ENCODE assay signal across 8 cellular contexts in genomic region chr12:92143280-92143679, GRCh38. TPM values are rescaled to one million over a fixed set of nuclear protein-coding genes. Genes with fewer than 3 reads are reported as not detected.
DNase-seq lines count a peak whose midpoint lies in the region; ATAC-seq and TF ChIP-seq lines count a peak whose summit lies in the region.

No MANE protein-coding gene starts in this region.

- peak overlapping the region; percentile 99 for H3K4me3 Mint-ChIP-seq in activated CD4-positive, alpha-beta T cell treated with anti-CD3 and anti-CD28 coated beads, Interleukin-2, amount 10 ng/mL, durations not matched to agents 7 days and 5 days
- peak overlapping the region; percentile 88 for H3K4me3 Mint-ChIP-seq in activated naive CD8-positive, alpha-beta T cell treated with anti-CD3 and anti-CD28 coated beads, Interleukin-2, amount 10 ng/mL, durations not matched to agents 7 days and 5 days

- H3K27ac Mint-ChIP-seq in activated CD4-positive, alpha-beta T cell treated with anti-CD3 and anti-CD28 coated beads, Interleukin-2, amount 10 ng/mL, durations not matched to agents 7 days and 5 days, result peak overlapping the region; percentile 99
- peak overlapping the region; percentile 99 for H3K27ac Mint-ChIP-seq in activated naive CD8-positive, alpha-beta T cell treated with anti-CD3 and anti-CD28 coated beads, Interleukin-2, amount 10 ng/mL, durations not matched to agents 7 days and 5 days

- no peak for DNase-seq in activated CD4-positive, alpha-beta T cell treated with anti-CD3 and anti-CD28 coated beads, Interleukin-2, amount 10 ng/mL, durations not matched to agents 7 days and 5 days
- no peak for DNase-seq in activated CD4-positive, alpha-beta T cell treated with anti-CD3 and anti-CD28 coated beads for 48 hours
- no peak for DNase-seq in activated naive CD8-positive, alpha-beta T cell treated with anti-CD3 and anti-CD28 coated beads, Interleukin-2, amount 10 ng/mL, durations not matched to agents 7 days and 5 days
- DNase-seq in left kidney (ENCODE audit: low read depth, low spot score) (peak; percentile 7), testis (no peak), G401 (ENCODE audit: low spot score) (no peak), NOMO-1 treated with DMSO at 0.1 percent for 48 hours (lab: John Stamatoyannopoulos, UW; ENCODE audit: unreplicated experiment) (no peak)

- H3K27me3 ChIP-seq in testis, result no peaks in the 10 kb centered on the region

- H3K27me3 Mint-ChIP-seq in activated CD4-positive, alpha-beta T cell treated with anti-CD3 and anti-CD28 coated beads, Interleukin-2, amount 10 ng/mL, durations not matched to agents 7 days and 5 days, result no peaks in the 10 kb centered on the region
- H3K27me3 Mint-ChIP-seq in activated naive CD8-positive, alpha-beta T cell treated with anti-CD3 and anti-CD28 coated beads, Interleukin-2, amount 10 ng/mL, durations not matched to agents 7 days and 5 days, result no peaks in the 10 kb centered on the region

- no peak for TF ChIP-seq POLR2A in testis (IDR thresholded peaks at IDR 0.05)

- H3K9me3 ChIP-seq in testis, result no peaks in the 10 kb centered on the region

- peaks cover 78% of the 10 kb centered on the region for H3K36me3 Mint-ChIP-seq in activated CD4-positive, alpha-beta T cell treated with anti-CD3 and anti-CD28 coated beads, Interleukin-2, amount 10 ng/mL, durations not matched to agents 7 days and 5 days (ENCODE audit: low read depth)
- peaks cover 70% of the 10 kb centered on the region for H3K36me3 Mint-ChIP-seq in activated naive CD8-positive, alpha-beta T cell treated with anti-CD3 and anti-CD28 coated beads, Interleukin-2, amount 10 ng/mL, durations not matched to agents 7 days and 5 days

- in situ Hi-C loops in G401 (cut with HindIII; ENCODE audit: low sequenced_read_pairs), result no loop called here

- H3K9me3 Mint-ChIP-seq in activated CD4-positive, alpha-beta T cell treated with anti-CD3 and anti-CD28 coated beads, Interleukin-2, amount 10 ng/mL, durations not matched to agents 7 days and 5 days, result no peaks in the 10 kb centered on the region
- H3K9me3 Mint-ChIP-seq in activated naive CD8-positive, alpha-beta T cell treated with anti-CD3 and anti-CD28 coated beads, Interleukin-2, amount 10 ng/mL, durations not matched to agents 7 days and 5 days, result no peaks in the 10 kb centered on the region

- POLR2A ChIA-PET in activated CD4-positive, alpha-beta T cell treated with anti-CD3 and anti-CD28 coated beads, Interleukin-2, amount 10 ng/mL, durations not matched to agents 7 days and 5 days (lab: Charles Lee), result interaction anchor here (0.8 to 2.9 kb wide), 3 partner anchors 11 to 259 kb away, joined by 3 to 38 read pairs (median 3); no protein-coding TSS in a partner anchor
- POLR2A ChIA-PET in activated naive CD8-positive, alpha-beta T cell treated with anti-CD3 and anti-CD28 coated beads, Interleukin-2, amount 10 ng/mL, durations not matched to agents 7 days and 5 days (lab: Charles Lee), result interaction anchor here (0.8 to 7.1 kb wide), 18 partner anchors 9 to 762 kb away, joined by 3 to 311 read pairs (median 30); no protein-coding TSS in a partner anchor

- 10 to 11% methylated on average over 2 of the region's 2 CpGs for WGBS in testis, 2 donors

- H3K27ac ChIP-seq in testis, result peak overlapping the region; percentile 100

- intact Hi-C loops in testis (cut with DNase I; ENCODE audit: low total_unique reads), result loop anchor here (10.0 kb wide), 1 partner anchor 758 kb away; no protein-coding TSS in a partner anchor

- CTCF ChIA-PET in activated CD4-positive, alpha-beta T cell treated with anti-CD3 and anti-CD28 coated beads, Interleukin-2, amount 10 ng/mL, durations not matched to agents 7 days and 5 days (lab: Charles Lee), result interaction anchor here (0.6 to 3.7 kb wide), 18 partner anchors 10 to 449 kb away, joined by 3 to 27 read pairs (median 4); no protein-coding TSS in a partner anchor

- H3K4me1 ChIP-seq in testis, result peaks cover 6% of the 10 kb centered on the region

- H3K4me3 ChIP-seq in testis, result peak overlapping the region; percentile 92 to 99

- no peak for ATAC-seq in activated naive CD8-positive, alpha-beta T cell treated with anti-CD3 and anti-CD28 coated beads, Interleukin-2, amount 10 ng/mL, durations not matched to agents 7 days and 5 days (ENCODE audit: low read depth)
- ATAC-seq in HG03520 (IDR thresholded peaks at IDR 0.05; ENCODE audit: unreplicated experiment), result no peak

- TF ChIP-seq CTCF in testis (IDR thresholded peaks at IDR 0.05), result no peak

- H3K4me1 Mint-ChIP-seq in activated CD4-positive, alpha-beta T cell treated with anti-CD3 and anti-CD28 coated beads, Interleukin-2, amount 10 ng/mL, durations not matched to agents 7 days and 5 days, result peaks cover 30% of the 10 kb centered on the region
- H3K4me1 Mint-ChIP-seq in activated naive CD8-positive, alpha-beta T cell treated with anti-CD3 and anti-CD28 coated beads, Interleukin-2, amount 10 ng/mL, durations not matched to agents 7 days and 5 days, result peaks cover 33% of the 10 kb centered on the region

- H3K36me3 ChIP-seq in testis (ENCODE audit: low read depth, missing control alignments), result no peaks in the 10 kb centered on the region

RNA-seq across cellular contexts. Expression of gene BTG1, which starts 2.4 kb away (rescaled TPM):
- total RNA-seq in activated CD4-positive, alpha-beta T cell treated with anti-CD3 and anti-CD28 coated beads, Interleukin-2, amount 10 ng/mL, durations not matched to agents 7 days and 5 days, result 100 to 1,000 TPM; 102 to 133 TPM
- total RNA-seq in activated naive CD8-positive, alpha-beta T cell treated with anti-CD3 and anti-CD28 coated beads, Interleukin-2, amount 10 ng/mL, durations not matched to agents 7 days and 5 days, result 100 to 1,000 TPM; 249 to 255 TPM
- total RNA-seq in testis, result 10 to 100 TPM; 23.8 to 37.0 TPM
- 65.3 TPM for polyA plus RNA-seq in testis (ENCODE audit: insufficient read depth, low read depth, low replicate concordance)
- 0.10 and 0.68 TPM in 2 replicates for total RNA-seq in G401 (2014; rRNA removed; shearing (Covaris generic))

Comparison
In these comparisons a context has a peak if more than half of its experiments do, and no peak if none do; other contexts are left out.
1. RNA of gene BTG1, which starts 2.4 kb away (total RNA-seq): 249 to 255 TPM in activated naive CD8-positive, alpha-beta T cell treated with anti-CD3 and anti-CD28 coated beads, Interleukin-2, amount 10 ng/mL, durations not matched to agents 7 days and 5 days, 102 to 133 TPM in activated CD4-positive, alpha-beta T cell treated with anti-CD3 and anti-CD28 coated beads, Interleukin-2, amount 10 ng/mL, durations not matched to agents 7 days and 5 days and 23.8 to 37.0 TPM in testis; 0.10 to 0.68 TPM in G401; every median in the first group is over 10 times any median in the second.